25 cellular contexts compared by ENCODE assay signal in the genomic region with DNA sequence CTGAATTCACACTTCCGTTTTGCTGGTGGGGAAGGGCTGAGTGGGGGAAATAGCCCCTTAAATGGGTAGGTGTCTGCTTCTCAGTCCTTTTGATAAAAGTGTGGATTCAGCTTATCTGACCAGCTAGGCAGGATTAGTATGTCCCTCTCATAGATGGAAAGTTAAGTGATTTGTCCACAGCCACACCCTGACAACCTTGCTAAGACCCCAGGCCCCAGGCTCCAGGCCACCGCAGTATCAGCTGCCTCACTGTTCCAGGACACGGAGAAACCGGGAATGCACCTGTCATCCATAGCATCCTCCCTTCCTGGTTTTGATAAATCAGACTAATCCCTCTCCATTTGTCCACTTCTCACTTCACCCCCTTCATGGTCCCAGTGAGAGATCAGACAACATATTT.
"Had no signal": no experiment of that assay in that cellular context is flagged by ENCODE, and none has a peak within 500 bp of the region (broad histone marks: within the 10 kb centered on the region; RNA-seq: fewer than 3 reads in every experiment).

No MANE protein-coding gene starts in this region.

- H3K9me3 ChIP-seq: pancreas, psoas muscle, right lobe of liver, sigmoid colon, stomach, thoracic aorta, thyroid gland, tibial nerve, upper lobe of left lung, vagina had no signal

- ATAC-seq: naive thymus-derived CD4-positive, alpha-beta T cell; natural killer cell; pancreas; psoas muscle; right cardiac atrium; right lobe of liver; stimulated activated naive B cell treated with anti-CD40 and anti-IgM and Interleukin-4, amounts not matched to agents 10 μg/mL and 1 μg/mL and 100 μg/mL, for 72 hours had no signal

- H3K4me3 Mint-ChIP-seq: naive thymus-derived CD4-positive, alpha-beta T cell; natural killer cell; neural progenitor cell; stimulated activated naive B cell treated with anti-CD40 and anti-IgM and Interleukin-4, amounts not matched to agents 10 μg/mL and 1 μg/mL and 100 μg/mL, for 72 hours; stimulated activated naive CD8-positive, alpha-beta T cell treated with anti-CD3 and anti-CD28 coated beads, Interleukin-15, Interleukin-2, amounts not matched to agents 100 ng/mL and 50 ng/mL, for 24 hours had no signal

- H3K36me3 Mint-ChIP-seq: naive thymus-derived CD4-positive, alpha-beta T cell; natural killer cell; neural progenitor cell had no signal

- H3K9ac ChIP-seq: neural progenitor cell had no signal

- H3K27me3 ChIP-seq: neural progenitor cell, pancreas, right lobe of liver, sigmoid colon, stomach, thyroid gland, upper lobe of left lung, vagina had no signal

- H3K36me3 ChIP-seq: neural progenitor cell, pancreas, right lobe of liver, sigmoid colon, stomach, thoracic aorta, thyroid gland, tibial nerve, upper lobe of left lung, vagina had no signal

- H3K27ac ChIP-seq: neural progenitor cell, pancreas, psoas muscle, right lobe of liver, sigmoid colon, stomach, thoracic aorta, thyroid gland, tibial nerve, upper lobe of left lung, vagina had no signal

- H3K27ac Mint-ChIP-seq: natural killer cell; neural progenitor cell; stimulated activated naive B cell treated with anti-CD40 and anti-IgM and Interleukin-4, amounts not matched to agents 10 μg/mL and 1 μg/mL and 100 μg/mL, for 72 hours; stimulated activated naive CD8-positive, alpha-beta T cell treated with anti-CD3 and anti-CD28 coated beads, Interleukin-15, Interleukin-2, amounts not matched to agents 100 ng/mL and 50 ng/mL, for 24 hours had no signal

- H3K27me3 Mint-ChIP-seq: stimulated activated naive CD8-positive, alpha-beta T cell treated with anti-CD3 and anti-CD28 coated beads, Interleukin-15, Interleukin-2, amounts not matched to agents 100 ng/mL and 50 ng/mL, for 24 hours had no signal

- H3K4me1 ChIP-seq: neural progenitor cell, psoas muscle, sigmoid colon, thyroid gland, tibial nerve, vagina had no signal

- DNase-seq: naive thymus-derived CD4-positive, alpha-beta T cell; natural killer cell; occipital lobe; psoas muscle; right cardiac atrium; right lobe of liver; sigmoid colon; small intestine; stimulated activated CD4-positive, alpha-beta T cell treated with anti-CD3 and anti-CD28 coated beads, Interleukin-12 subunit alpha, Interleukin-12 subunit beta, amount 100 ng/mL, for 4 hours; stimulated activated CD4-positive, alpha-beta T cell treated with anti-CD3 and anti-CD28 coated beads, Interleukin-1b, Interleukin-23, amount 100 ng/mL, for 48 hours; stimulated activated CD4-positive, alpha-beta T cell treated with anti-CD3 and anti-CD28 coated beads, Interleukin-4, amount 100 ng/mL, for 1 hour; stimulated activated CD4-positive, alpha-beta T cell treated with anti-CD3 and anti-CD28 coated beads, Interleukin-4, amount 100 ng/mL, for 4 hours; stimulated activated CD8-positive, alpha-beta memory T cell treated with anti-CD3 and anti-CD28 coated beads, Interleukin-4, amount 100 ng/mL, for 48 hours; stimulated activated naive B cell treated with anti-CD40 and anti-IgM and Interleukin-4, amounts not matched to agents 10 μg/mL and 1 μg/mL and 100 μg/mL, for 72 hours; stimulated activated naive CD4-positive, alpha-beta T cell treated with Interleukin-2 at 50 U/mL for 16 hours; stomach; thyroid gland; trophoblast cell; upper lobe of left lung had no signal

- H3K4me3 ChIP-seq: neural progenitor cell, pancreas, psoas muscle, right lobe of liver, sigmoid colon, stomach, thoracic aorta, thyroid gland, tibial nerve, upper lobe of left lung, vagina had no signal

- H3K9me3 Mint-ChIP-seq: stimulated activated naive B cell treated with anti-CD40 and anti-IgM and Interleukin-4, amounts not matched to agents 10 μg/mL and 1 μg/mL and 100 μg/mL, for 72 hours; stimulated activated naive CD8-positive, alpha-beta T cell treated with anti-CD3 and anti-CD28 coated beads, Interleukin-15, Interleukin-2, amounts not matched to agents 100 ng/mL and 50 ng/mL, for 24 hours had no signal
